In genomic region chr7:6416516-6417145, GRCh38 we compare ENCODE assay signal across 15 cellular contexts. TPM values are rescaled to one million over a fixed set of nuclear protein-coding genes. Genes with fewer than 3 reads are reported as not detected.
DNase-seq lines count a peak whose midpoint lies in the region; ATAC-seq, FAIRE-seq and TF ChIP-seq lines count a peak whose summit lies in the region.
"Had no signal": no experiment of that assay in that cellular context is flagged by ENCODE, and none has a peak within 500 bp of the region (broad histone marks: within the 10 kb centered on the region; RNA-seq: fewer than 3 reads in every experiment).

No MANE protein-coding gene starts in this region.

- no peak overlapping the region for H4K8ac ChIP-seq in IMR-90 (ENCODE audit: low read depth in 2 of 2, low read length in 2 of 2)

- H3K18ac ChIP-seq in IMR-90 (ENCODE audit: low read depth, low read length), result no peak overlapping the region

- H2BK15ac ChIP-seq in IMR-90 (ENCODE audit: low read depth, low read length), result no peak overlapping the region

- TF ChIP-seq POLR2A in IMR-90 (IDR thresholded peaks at IDR 0.05; ENCODE audit: low read depth, low read length), result no peak

- H3K9ac ChIP-seq in BLaER1 treated with 17β-estradiol and CSF1 and Interleukin-3, amounts not matched to agents 10 nM and 100 nM, result peak overlapping the region in 9 of 11 experiments; percentile 28 to 75 (median 56); a peak in 17 of 22 replicates
- H3K9ac ChIP-seq in IMR-90 (ENCODE audit: low read depth, low read length) (no peak overlapping the region), kidney (ENCODE audit: low read length in 2 of 2) (no peak overlapping the region)

- H4K20me1 ChIP-seq in BLaER1 treated with 17β-estradiol and CSF1 and Interleukin-3, amounts not matched to agents 10 nM and 100 nM, result peaks cover 0 to 36% (median 12%) of the 10 kb centered on the region in 11 experiments; a peak in 13 of 22 replicates
- H4K20me1 ChIP-seq in IMR-90 (ENCODE audit: insufficient read depth, low read length), result no peaks in the 10 kb centered on the region; the same call in 1 of the 2 replicates

- no peak overlapping the region for H3K14ac ChIP-seq in IMR-90 (replicated peaks; ENCODE audit: low read depth, low read length)

- no peak overlapping the region for H2BK5ac ChIP-seq in IMR-90 (ENCODE audit: low read depth, low read length, poor library complexity, severe bottlenecking)

- H3K4ac ChIP-seq in IMR-90 (ENCODE audit: low read depth, low read length), result no peak overlapping the region

- CTCF ChIA-PET in IMR-90 (lab: Yijun Ruan, JAX), result no interaction called here

- H3K27me3 ChIP-seq in BLaER1 treated with 17β-estradiol and CSF1 and Interleukin-3, amounts not matched to agents 10 nM and 100 nM, result no peaks in the 10 kb centered on the region
- H3K27me3 ChIP-seq in IMR-90 (ENCODE audit: control insufficient read depth, insufficient read depth, low read length), result no peaks in the 10 kb centered on the region
- H3K27me3 ChIP-seq in small intestine (ENCODE audit: control insufficient read depth in 2 of 2, insufficient read depth in 2 of 2, low read length in 2 of 2), result no peaks in the 10 kb centered on the region
- H3K27me3 ChIP-seq: brain microvascular endothelial cell, gastroesophageal sphincter, suprapubic skin had no signal

- no peak overlapping the region for H4K91ac ChIP-seq in IMR-90 (ENCODE audit: insufficient read depth, low read depth, low read length)

- H2BK20ac ChIP-seq in IMR-90 (ENCODE audit: low read depth, low read length), result no peak overlapping the region

- H3K27ac ChIP-seq in BLaER1 treated with 17β-estradiol and CSF1 and Interleukin-3, amounts not matched to agents 10 nM and 100 nM, result peak overlapping the region in 10 of 11 experiments; percentile 16 to 86 (median 72); a peak in 18 of 22 replicates
- no peak overlapping the region for H3K27ac ChIP-seq in IMR-90 (ENCODE audit: insufficient read depth, low read length)
- no peak overlapping the region for H3K27ac ChIP-seq in kidney (ENCODE audit: low read depth in 2 of 2, low read length in 2 of 2)
- H3K27ac ChIP-seq in small intestine (ENCODE audit: low read depth in 1 of 2, low read length in 1 of 2), result no peak overlapping the region
- H3K27ac ChIP-seq: brain microvascular endothelial cell, gastroesophageal sphincter, suprapubic skin had no signal

- no peak overlapping the region for H2AFZ ChIP-seq in IMR-90 (replicated peaks; ENCODE audit: low read length, poor library complexity)

- no peaks in the 10 kb centered on the region for H3K9me1 ChIP-seq in IMR-90 (ENCODE audit: insufficient read depth, low read length)

- H3K79me1 ChIP-seq in IMR-90 (ENCODE audit: low read depth in 1 of 2, low read length in 2 of 2), result peaks cover 15 to 27% of the 10 kb centered on the region in 2 experiments

- no peak overlapping the region for H3K56ac ChIP-seq in IMR-90 (ENCODE audit: extremely low read depth, insufficient read depth, low read length)

- H2AK9ac ChIP-seq in IMR-90 (replicated peaks; ENCODE audit: low read depth, low read length, poor library complexity), result no peak overlapping the region

- in situ Hi-C loops in IMR-90 (cut with MboI; ENCODE audit: low sequenced_read_pairs), result no loop called here

- H4K5ac ChIP-seq in IMR-90 (ENCODE audit: low read depth, low read length), result no peak overlapping the region

- peak; percentile 31; the same call in 1 of the 2 replicates for ATAC-seq in IMR-90 (ENCODE audit: low read depth)
- ATAC-seq in GM21390 (IDR thresholded peaks at IDR 0.05; ENCODE audit: unreplicated experiment), result no peak
- ATAC-seq: gastroesophageal sphincter had no signal

- H3K4me3 ChIP-seq in BLaER1 treated with 17β-estradiol and CSF1 and Interleukin-3, amounts not matched to agents 10 nM and 100 nM, result no peak overlapping the region
- no peak overlapping the region for H3K4me3 ChIP-seq in IMR-90 (ENCODE audit: insufficient read depth, low read depth, low read length)
- no peak overlapping the region for H3K4me3 ChIP-seq in kidney (ENCODE audit: low read length in 2 of 2)
- no peak overlapping the region for H3K4me3 ChIP-seq in small intestine (ENCODE audit: low read depth in 1 of 2, low read length in 2 of 2)
- H3K4me3 ChIP-seq: gastroesophageal sphincter, suprapubic skin had no signal

- intact Hi-C loops in IMR-90 (cut with micrococcal nuclease) (no loop called here), kidney (cut with DNase I) (no loop called here)

- H3K23ac ChIP-seq in IMR-90 (ENCODE audit: low read depth, low read length), result no peak overlapping the region

- no peak overlapping the region for H2BK120ac ChIP-seq in IMR-90 (ENCODE audit: low read depth, low read length)

- FAIRE-seq in kidney (lab: Jason Lieb, UNC), result no peak
- FAIRE-seq in small intestine (lab: Jason Lieb, UNC), result no peak
- FAIRE-seq: keratinocyte had no signal

- BruUV-seq in IMR-90 (replicated peaks; lab: Mats Ljungman, UMichigan), result no TSS peak

- DNase-seq in IMR-90 (peak; percentile 50), astrocyte of the hippocampus (ENCODE audit: low read depth, low spot score) (peak; percentile 24), islet precursor cell (peak; percentile 87), kidney (no peak), HPDE6-E6E7 (ENCODE audit: extremely low spot score) (no peak), small intestine (no peak)
- DNase-seq: activated effector memory CD4-positive, alpha-beta T cell treated with anti-CD3 and anti-CD28 coated beads, Interleukin-2, amount 50 U/mL, for 16 hours; brain microvascular endothelial cell; DMS79 treated with DMSO at 0.1 percent for 48 hours; NK-92 treated with Interleukin-12 subunit alpha and Interleukin-12 subunit beta, amount 100 ng/mL, for 24 hours had no signal

- peak overlapping the region in 8 of 11 experiments; percentile 30 to 53 (median 46); a peak in 16 of 22 replicates for H3K4me2 ChIP-seq in BLaER1 treated with 17β-estradiol and CSF1 and Interleukin-3, amounts not matched to agents 10 nM and 100 nM
- no peak overlapping the region for H3K4me2 ChIP-seq in IMR-90 (ENCODE audit: low read depth, low read length)

- WGBS in IMR-90 (ENCODE audit: extremely low coverage in 2 of 2, insufficient read length in 1 of 2), 2 experiments, result 77% methylated on average over 9 of the region's 23 CpGs; no CpG with 5 or more reads in 1 of the 2 experiments
- 87 to 91% (median 90%) methylated on average over 23 of the region's 23 CpGs for WGBS in small intestine, 3 donors

- dilution Hi-C loops in IMR-90 (cut with HindIII; ENCODE audit: low sequenced_read_pairs, unreplicated experiment), result no loop called here

- H3K9me3 ChIP-seq in BLaER1 treated with 17β-estradiol and CSF1 and Interleukin-3, amounts not matched to agents 10 nM and 100 nM (replicated peaks in 1 of 11), result no peaks in the 10 kb centered on the region
- H3K9me3 ChIP-seq in IMR-90 (ENCODE audit: control insufficient read depth, insufficient read depth, low read length) (peaks cover 2% of the 10 kb centered on the region), kidney (ENCODE audit: control insufficient read depth in 1 of 2, low read length in 2 of 2) (no peaks in the 10 kb centered on the region), small intestine (ENCODE audit: control insufficient read depth, low read depth) (no peaks in the 10 kb centered on the region)
- H3K9me3 ChIP-seq: gastroesophageal sphincter, suprapubic skin had no signal

- peaks cover 88 to 99% (median 95%) of the 10 kb centered on the region in 11 experiments for H3K36me3 ChIP-seq in BLaER1 treated with 17β-estradiol and CSF1 and Interleukin-3, amounts not matched to agents 10 nM and 100 nM
- H3K36me3 ChIP-seq in IMR-90 (ENCODE audit: control insufficient read depth, insufficient read depth, low read length), result peaks cover 47% of the 10 kb centered on the region
- H3K36me3 ChIP-seq in kidney (ENCODE audit: control insufficient read depth in 1 of 2, insufficient read depth in 2 of 2, low read length in 2 of 2), result peaks cover 12 to 28% of the 10 kb centered on the region in 2 donors
- peaks cover 10 to 11% of the 10 kb centered on the region in 2 donors for H3K36me3 ChIP-seq in small intestine (ENCODE audit: control insufficient read depth in 2 of 2, insufficient read depth in 2 of 2, low read length in 2 of 2)

- peaks cover 17 to 38% (median 32%) of the 10 kb centered on the region in 10 experiments for H3K4me1 ChIP-seq in BLaER1 treated with 17β-estradiol and CSF1 and Interleukin-3, amounts not matched to agents 10 nM and 100 nM
- H3K4me1 ChIP-seq in IMR-90 (ENCODE audit: control insufficient read depth, insufficient read depth, low read length), result 0 out of 2 replicates have a peak, but pooled peaks cover 2% of the 10 kb centered on the region
- H3K4me1 ChIP-seq in kidney (ENCODE audit: control insufficient read depth in 1 of 2, insufficient read depth in 1 of 2, low read depth in 1 of 2, low read length in 2 of 2), result no peaks in the 10 kb centered on the region
- no peaks in the 10 kb centered on the region for H3K4me1 ChIP-seq in small intestine (ENCODE audit: control insufficient read depth in 2 of 2, insufficient read depth in 1 of 2, low read depth in 1 of 2, low read length in 1 of 2)
- H3K4me1 ChIP-seq: gastroesophageal sphincter, suprapubic skin had no signal

- no peak for TF ChIP-seq RAD21 in IMR-90 (IDR thresholded peaks at IDR 0.05; ENCODE audit: low read length)

- TF ChIP-seq CTCF in IMR-90 (conservative IDR thresholded peaks at IDR 0.05; ENCODE audit: low read depth, low read length), result no peak
- TF ChIP-seq CTCF in kidney (IDR thresholded peaks at IDR 0.05; ENCODE audit: borderline replicate concordance, extremely low read depth, insufficient read depth), result no peak

- POLR2A ChIA-PET in IMR-90 (lab: Charles Lee; ENCODE audit: unreplicated experiment), result no interaction called here

- no peak overlapping the region for H2AK5ac ChIP-seq in IMR-90 (ENCODE audit: low read depth, low read length)

TF ChIP-seq in IMR-90, 13 proteins besides CTCF, POLR2A, EP300 and RAD21 (continues in another document):
- TF ChIP-seq MXI1 (IDR thresholded peaks at IDR 0.05; ENCODE audit: borderline replicate concordance, low read depth, low read length), result no peak

RNA-seq across cellular contexts. Expression of gene DAGLB, which starts 31.1 kb away (rescaled TPM):
- total RNA-seq in IMR-90 (2012; rRNA removed) (33.5 and 35.3 TPM in 2 replicates), kidney (25.6 TPM)
- polyA plus RNA-seq in IMR-90 (2012; rRNA removed) (23.4 and 24.5 TPM in 2 replicates), kidney (ENCODE audit: insufficient read depth, low read depth, low replicate concordance) (7.7 TPM), small intestine (10 to 100 TPM in 2 of 3 donors, 1 to 10 TPM in 1; 8.8 to 22.4 (median 21.9) TPM)
- 21.9 and 41.7 TPM in 2 replicates for polyA plus RNA-seq in IMR-90 (2012; cell fraction: cytosol; rRNA removed)
- 92.9 and 94.9 TPM in 2 replicates for polyA plus RNA-seq in IMR-90 (2012; cell fraction: nucleus; rRNA removed; ENCODE audit: low replicate concordance)

RNA-seq across cellular contexts. Expression of gene RAC1, which starts 42.3 kb away (rescaled TPM):
- total RNA-seq in IMR-90 (2012; rRNA removed), result 127 and 128 TPM in 2 replicates
- polyA plus RNA-seq in IMR-90 (2012; rRNA removed), result 360 and 364 TPM in 2 replicates
- polyA plus RNA-seq in IMR-90 (2012; cell fraction: cytosol; rRNA removed), result 119 and 122 TPM in 2 replicates
- 54.9 and 241 TPM in 2 replicates for polyA plus RNA-seq in IMR-90 (2012; cell fraction: nucleus; rRNA removed; ENCODE audit: low replicate concordance)
- 321 TPM for total RNA-seq in kidney
- 295 TPM for polyA plus RNA-seq in kidney (ENCODE audit: insufficient read depth, low read depth, low replicate concordance)
- 100 to 1,000 TPM; 236 to 429 (median 339) TPM for polyA plus RNA-seq in small intestine

Comparison
In these comparisons a context has a peak if more than half of its experiments do, and no peak if none do; other contexts are left out.
1. H3K27ac ChIP-seq: peak in BLaER1 treated with 17β-estradiol and CSF1 and Interleukin-3, amounts not matched to agents 10 nM and 100 nM (10 of 11); none in IMR-90 (single experiment), kidney (0 of 2) and small intestine (0 of 2).
2. H3K9ac ChIP-seq: peak in BLaER1 treated with 17β-estradiol and CSF1 and Interleukin-3, amounts not matched to agents 10 nM and 100 nM (9 of 11); none in IMR-90 (single experiment) and kidney (0 of 2).
3. DNase-seq: peak in IMR-90 (single experiment), astrocyte of the hippocampus (single experiment) and islet precursor cell (single experiment); none in kidney (single experiment), HPDE6-E6E7 (single experiment) and small intestine (single experiment).